In the genomic region with DNA sequence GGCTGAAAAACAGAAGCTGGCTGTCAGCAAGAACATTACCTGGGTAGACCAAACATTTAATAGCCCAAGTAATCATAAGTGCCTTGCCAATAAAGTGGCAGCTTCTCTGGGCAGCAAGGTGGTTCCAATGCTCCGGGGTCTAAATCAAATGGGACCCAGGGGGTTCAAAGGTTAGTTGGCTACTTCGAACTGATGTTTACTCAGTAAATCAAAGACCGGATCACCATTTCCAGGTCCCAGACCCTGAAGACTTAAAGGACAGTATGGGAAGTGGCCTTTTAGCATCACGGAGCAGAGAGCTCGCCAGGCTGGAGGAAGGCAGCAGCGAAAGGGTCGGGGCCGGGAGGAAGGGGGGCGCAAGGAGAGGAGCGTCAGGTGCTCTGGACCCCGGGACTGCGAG, we compare ENCODE assay signal across 8 cellular contexts. TPM values are rescaled to one million over a fixed set of nuclear protein-coding genes. Genes with fewer than 3 reads are reported as not detected.
DNase-seq lines count a peak whose midpoint lies in the region; ATAC-seq and TF ChIP-seq lines count a peak whose summit lies in the region.

No MANE protein-coding gene starts in this region.

- H4K20me1 ChIP-seq in GM23248 (ENCODE audit: insufficient read depth) = no peaks in the 10 kb centered on the region

- peaks cover 20% of the 10 kb centered on the region; the same call in 1 of the 2 replicates for H3K4me1 ChIP-seq in GM23248 (ENCODE audit: insufficient read depth)
- H3K4me1 ChIP-seq in gastrocnemius medialis = no peaks in the 10 kb centered on the region

- in situ Hi-C loops in GM23248 (cut with MboI) = loop anchor here (10.0 to 25.0 kb wide), 2 partner anchors 152 to 299 kb away; no protein-coding TSS in a partner anchor
- in situ Hi-C loops in gastrocnemius medialis (cut with MboI; ENCODE audit: low sequenced_read_pairs in 4 of 4) = loop anchor here in 3 of 4 donors (10.0 to 25.0 kb wide), 6 partner anchors 149 to 524 kb away; no protein-coding TSS in a partner anchor
- in situ Hi-C loops in GM13976 (cut with MboI; ENCODE audit: low sequenced_read_pairs, unreplicated experiment) = loop anchor here (25.0 kb wide), 1 partner anchor 524 kb away; no protein-coding TSS in a partner anchor

- intact Hi-C loops in gastrocnemius medialis (cut with DNase I; ENCODE audit: low total_unique reads) = loop anchor here (5.0 kb wide), 1 partner anchor 514 kb away; no protein-coding TSS in a partner anchor

- TF ChIP-seq POLR2A in gastrocnemius medialis (IDR thresholded peaks at IDR 0.05) = no peak

- peak overlapping the region; percentile 90 for H3K9ac ChIP-seq in GM23248
- H3K9ac ChIP-seq in SK-N-MC (ENCODE audit: insufficient read length) = no peak overlapping the region

- no peaks in the 10 kb centered on the region for H3K9me2 ChIP-seq in GM23248 (ENCODE audit: insufficient read depth)

- peak overlapping the region; percentile 77 for H3K4me3 ChIP-seq in GM23248
- peak overlapping the region; percentile 77 for H3K4me3 ChIP-seq in SK-N-MC
- H3K4me3 ChIP-seq in fibroblast of villous mesenchyme (ENCODE audit: low read depth, low read length) = peak overlapping the region; percentile 58
- peak overlapping the region; percentile 46 to 68 (median 56) for H3K4me3 ChIP-seq in gastrocnemius medialis

- H2AFZ ChIP-seq in GM23248 = no peak overlapping the region

- H3K27me3 ChIP-seq in GM23248 (replicated peaks; ENCODE audit: insufficient read depth) (no peaks in the 10 kb centered on the region), gastrocnemius medialis (no peaks in the 10 kb centered on the region)

- H3K4me2 ChIP-seq in GM23248 (ENCODE audit: unreplicated experiment) = peak overlapping the region; percentile 83

- WGBS in GM23248 (ENCODE audit: low coverage in 1 of 2, low lambda C conversion rate in 2 of 2, missing lambda C conversion rate in 2 of 2), 2 experiments = 0 to 2% methylated on average over 4 to 12 of the region's 12 CpGs

- DNase-seq in GM23248 (no peak), SK-N-MC (ENCODE audit: low read depth, low spot score) (no peak), fibroblast of villous mesenchyme (ENCODE audit: low read depth) (no peak), gastrocnemius medialis (no peak), GM13976 (ENCODE audit: low spot score) (no peak), NOMO-1 treated with dmso at 0.1 percent for 144 hours (lab: John Stamatoyannopoulos, UW; ENCODE audit: unreplicated experiment) (no peak), NCI-H1417 treated with DMSO at 0.1 percent for 48 hours (lab: John Stamatoyannopoulos, UW) (no peak)

- no peak overlapping the region for H3K27ac ChIP-seq in GM23248
- H3K27ac ChIP-seq in SK-N-MC = no peak overlapping the region
- peak overlapping the region in 1 of 4 donors; percentile 8 for H3K27ac ChIP-seq in gastrocnemius medialis

- peaks cover 50% of the 10 kb centered on the region for H3K79me2 ChIP-seq in GM23248 (ENCODE audit: insufficient read depth)

- H3K36me3 ChIP-seq in GM23248 (ENCODE audit: low read depth) (no peaks in the 10 kb centered on the region), SK-N-MC (ENCODE audit: insufficient read depth, low read length) (no peaks in the 10 kb centered on the region), gastrocnemius medialis (no peaks in the 10 kb centered on the region)

- TF ChIP-seq CTCF in fibroblast of villous mesenchyme (IDR thresholded peaks at IDR 0.05; ENCODE audit: insufficient read depth, low read depth, low read length) (no peak), gastrocnemius medialis (IDR thresholded peaks at IDR 0.05 in 4 of 5, conservative IDR thresholded peaks at IDR 0.05 in 1 of 5) (no peak), GM13976 (IDR thresholded peaks at IDR 0.05; ENCODE audit: borderline replicate concordance, control extremely low read depth, extremely low read depth, insufficient read depth, missing control alignments) (no peak)

- H3F3A ChIP-seq in GM23248 (ENCODE audit: insufficient read depth) = no peaks in the 10 kb centered on the region

- ATAC-seq in gastrocnemius medialis = no peak
- no peak for ATAC-seq in GM18873 (IDR thresholded peaks at IDR 0.05; ENCODE audit: low FRiP score, unreplicated experiment)

- H3K9me3 ChIP-seq in GM23248 (ENCODE audit: low read depth) (no peaks in the 10 kb centered on the region), SK-N-MC (ENCODE audit: low read depth, low read length) (no peaks in the 10 kb centered on the region), gastrocnemius medialis (no peaks in the 10 kb centered on the region)

RNA-seq across cellular contexts. Expression of gene SH3KBP1, which starts 1.0 kb away (rescaled TPM):
- total RNA-seq in GM23248 (2014; rRNA removed; shearing (Covaris generic)) = 32.2 and 39.0 TPM in 2 replicates
- 85.9 and 87.9 TPM in 2 replicates for polyA plus RNA-seq in GM23248 (2016; fragmentation: Nextera tagmentation; extraction: Ambion mirVana)
- total RNA-seq in fibroblast of villous mesenchyme (18.6 and 21.3 TPM in 2 replicates), gastrocnemius medialis (1 to 10 TPM; 2.3 to 4.5 (median 3.6) TPM)
